ENCODE assay signal across 9 cellular contexts in the genomic region with DNA sequence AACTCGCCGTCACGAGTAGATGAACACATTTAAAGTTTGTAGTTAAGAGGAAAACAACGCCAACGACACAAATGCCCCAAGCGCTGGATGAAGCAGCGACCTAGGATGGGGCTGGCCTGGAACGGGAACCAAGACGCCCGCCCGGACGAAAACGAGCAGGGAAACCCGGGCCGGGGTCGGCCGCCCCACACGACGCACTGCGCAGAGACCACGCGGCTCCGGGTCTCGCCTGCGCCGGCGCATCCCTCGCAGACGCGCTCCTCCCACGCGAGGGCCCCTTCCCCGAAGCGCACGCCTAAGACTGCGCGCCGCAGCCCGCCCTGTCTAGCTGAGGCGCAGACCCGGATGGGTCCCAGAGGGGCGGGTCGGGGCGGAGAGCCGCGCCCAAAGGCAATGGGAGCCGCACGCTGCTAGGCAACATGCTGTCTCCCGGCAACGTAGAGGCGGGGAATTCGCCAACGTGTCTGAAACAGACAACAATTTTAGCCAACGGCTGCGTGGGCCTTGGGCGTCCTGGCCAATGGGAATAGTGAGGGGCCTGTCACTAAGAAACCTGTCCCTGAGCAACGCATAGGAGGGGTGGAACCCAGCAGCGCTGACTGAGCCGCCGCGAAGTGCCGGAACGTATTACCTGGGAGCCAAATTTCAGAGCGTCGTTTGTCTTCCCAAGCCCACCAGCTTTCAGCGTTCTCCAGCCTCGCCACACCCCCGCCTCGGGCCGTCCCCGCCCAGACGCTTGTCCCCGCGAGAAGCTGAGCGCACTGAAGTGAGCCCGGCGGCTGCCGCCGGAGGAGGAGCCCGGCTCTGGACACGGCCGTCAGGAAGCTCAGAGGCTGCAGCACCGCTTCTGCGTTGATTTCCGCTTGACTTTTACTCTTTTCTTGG. TPM values are rescaled to one million over a fixed set of nuclear protein-coding genes. Genes with fewer than 3 reads are reported as not detected.
A peak's percentile ranks its signal among the peaks of the same experiment; 100 is the strongest.
DNase-seq lines count a peak whose midpoint lies in the region; ATAC-seq and TF ChIP-seq lines count a peak whose summit lies in the region.
"Had no signal": no experiment of that assay in that cellular context is flagged by ENCODE, and none has a peak within 500 bp of the region (broad histone marks: within the 10 kb centered on the region; RNA-seq: fewer than 3 reads in every experiment).

No MANE protein-coding gene starts in this region.

- H4K8ac ChIP-seq in neuronal stem cell (ENCODE audit: low read depth, low read length): no peak overlapping the region

- no peak overlapping the region for H3K4ac ChIP-seq in neuronal stem cell (ENCODE audit: low read length)

- peak overlapping the region; percentile 93 for H3K23ac ChIP-seq in neuronal stem cell (ENCODE audit: low read depth, low read length, poor library complexity)

- H3K79me1 ChIP-seq in neuronal stem cell (ENCODE audit: low read depth, low read length): no peaks in the 10 kb centered on the region

- peak; percentile 47 to 61 for TF ChIP-seq POLR2A in gastroesophageal sphincter (IDR thresholded peaks at IDR 0.05)

- H3K36me3 ChIP-seq in SJCRH30 (no peaks in the 10 kb centered on the region), gastroesophageal sphincter (no peaks in the 10 kb centered on the region), neuronal stem cell (replicated peaks in 1 of 2; ENCODE audit: control insufficient read depth in 2 of 2, insufficient read depth in 2 of 2, low read length in 2 of 2) (no peaks in the 10 kb centered on the region), stomach smooth muscle (ENCODE audit: control insufficient read depth in 2 of 2, insufficient read depth in 2 of 2, low read length in 2 of 2) (no peaks in the 10 kb centered on the region)

- H2BK120ac ChIP-seq in neuronal stem cell (ENCODE audit: low read depth, low read length): no peak overlapping the region

- peak overlapping the region; percentile 93 for H3K4me2 ChIP-seq in neuronal stem cell (ENCODE audit: insufficient read depth, low read length, poor library complexity, severe bottlenecking)

- no peak for TF ChIP-seq EP300 in gastroesophageal sphincter (IDR thresholded peaks at IDR 0.05)

- no peak overlapping the region for H3K14ac ChIP-seq in neuronal stem cell (ENCODE audit: low read length)

- peaks cover 22% of the 10 kb centered on the region for H3K36me3 Mint-ChIP-seq in activated naive CD4-positive, alpha-beta T cell treated with anti-CD3 and anti-CD28 coated beads, Interleukin-2, amount 10 ng/mL, durations not matched to agents 7 days and 5 days

- no peak overlapping the region for H4K91ac ChIP-seq in neuronal stem cell (ENCODE audit: low read depth, low read length, poor library complexity)

- no peaks in the 10 kb centered on the region; the same call in 1 of the 2 replicates for H3K9me3 ChIP-seq in SJCRH30 (replicated peaks)
- H3K9me3 ChIP-seq in gastroesophageal sphincter: peaks cover 0 to 18% (median 0%) of the 10 kb centered on the region in 3 donors
- peaks cover 4 to 29% of the 10 kb centered on the region in 2 donors for H3K9me3 ChIP-seq in neuronal stem cell (replicated peaks in 1 of 2; ENCODE audit: control insufficient read depth in 2 of 2, insufficient read depth in 1 of 2, low read depth in 1 of 2, low read length in 2 of 2)
- no peaks in the 10 kb centered on the region for H3K9me3 ChIP-seq in stomach smooth muscle (ENCODE audit: control insufficient read depth in 2 of 2, low read length in 2 of 2)

- ATAC-seq in GM19372 (IDR thresholded peaks at IDR 0.05; ENCODE audit: low read depth, unreplicated experiment) (peak; percentile 91), HG03558 (IDR thresholded peaks at IDR 0.05; ENCODE audit: extremely low read depth, unreplicated experiment) (peak; percentile 74), gastroesophageal sphincter (peak; percentile 96)
- ATAC-seq: Panc1 had no signal

- H3K27ac ChIP-seq in SJCRH30 (no peak overlapping the region), gastroesophageal sphincter (peak overlapping the region; percentile 78 to 90 (median 86)), neuronal stem cell (replicated peaks; ENCODE audit: low read length) (peak overlapping the region; percentile 83), stomach smooth muscle (ENCODE audit: low read length) (peak overlapping the region; percentile 60)

- H2AK5ac ChIP-seq in neuronal stem cell (ENCODE audit: low read depth, low read length): no peak overlapping the region

- peaks cover 23% of the 10 kb centered on the region for H3K9me3 Mint-ChIP-seq in activated naive CD4-positive, alpha-beta T cell treated with anti-CD3 and anti-CD28 coated beads, Interleukin-2, amount 10 ng/mL, durations not matched to agents 7 days and 5 days

- H3K4me3 ChIP-seq in SJCRH30 (no peak overlapping the region), gastroesophageal sphincter (peak overlapping the region; percentile 30 to 73), neuronal stem cell (ENCODE audit: low read length in 2 of 2) (peak overlapping the region; percentile 66 to 85), stomach smooth muscle (ENCODE audit: low read length in 2 of 2) (peak overlapping the region; percentile 76 to 85)

- CTCF ChIA-PET in activated naive CD4-positive, alpha-beta T cell treated with anti-CD3 and anti-CD28 coated beads, Interleukin-2, amount 10 ng/mL, durations not matched to agents 7 days and 5 days (lab: Charles Lee): no interaction called here

- no peak overlapping the region for H2BK15ac ChIP-seq in neuronal stem cell (ENCODE audit: low read length)

- H3K4me3 Mint-ChIP-seq in activated naive CD4-positive, alpha-beta T cell treated with anti-CD3 and anti-CD28 coated beads, Interleukin-2, amount 10 ng/mL, durations not matched to agents 7 days and 5 days: peak overlapping the region; percentile 87

- peak overlapping the region; percentile 94 for H3K9ac ChIP-seq in neuronal stem cell (ENCODE audit: low read depth, low read length, poor library complexity)
- peak overlapping the region; percentile 81 to 85 for H3K9ac ChIP-seq in stomach smooth muscle (ENCODE audit: low read length in 2 of 2)

- peak overlapping the region; percentile 58 for H2BK12ac ChIP-seq in neuronal stem cell (ENCODE audit: low read length)

- H3K4me1 ChIP-seq in SJCRH30: no peaks in the 10 kb centered on the region
- peaks cover 0 to 31% (median 0%) of the 10 kb centered on the region in 3 donors for H3K4me1 ChIP-seq in gastroesophageal sphincter
- peaks cover 0 to 3% of the 10 kb centered on the region in 2 donors for H3K4me1 ChIP-seq in neuronal stem cell (ENCODE audit: control insufficient read depth in 2 of 2, insufficient read depth in 1 of 2, low read depth in 1 of 2, low read length in 2 of 2)
- H3K4me1 ChIP-seq in stomach smooth muscle (ENCODE audit: control insufficient read depth, insufficient read depth, low read length): peaks cover 13% of the 10 kb centered on the region

- peaks cover 31% of the 10 kb centered on the region for H3K27me3 Mint-ChIP-seq in activated naive CD4-positive, alpha-beta T cell treated with anti-CD3 and anti-CD28 coated beads, Interleukin-2, amount 10 ng/mL, durations not matched to agents 7 days and 5 days

- peak in 1 of 4 experiments; percentile 5 for TF ChIP-seq CTCF in gastroesophageal sphincter (IDR thresholded peaks at IDR 0.05)

- H2AFZ ChIP-seq in neuronal stem cell (ENCODE audit: low read length): peak overlapping the region; percentile 95

- peak overlapping the region; percentile 98 for H3K27ac Mint-ChIP-seq in activated naive CD4-positive, alpha-beta T cell treated with anti-CD3 and anti-CD28 coated beads, Interleukin-2, amount 10 ng/mL, durations not matched to agents 7 days and 5 days

- peaks cover 25% of the 10 kb centered on the region for H3K4me1 Mint-ChIP-seq in activated naive CD4-positive, alpha-beta T cell treated with anti-CD3 and anti-CD28 coated beads, Interleukin-2, amount 10 ng/mL, durations not matched to agents 7 days and 5 days

- WGBS in gastroesophageal sphincter (ENCODE audit: low coverage in 1 of 2), 2 donors: 0% methylated on average over 11 to 32 of the region's 85 CpGs
- WGBS in neuronal stem cell (ENCODE audit: extremely low coverage in 2 of 2, insufficient read length in 2 of 2, insufficient replicate concordance in 1 of 2), 2 donors: no CpG with 5 or more reads among the region's 85 CpGs

- H3K18ac ChIP-seq in neuronal stem cell (ENCODE audit: low read length): peak overlapping the region; percentile 97

- no peaks in the 10 kb centered on the region for H3K27me3 ChIP-seq in SJCRH30
- no peaks in the 10 kb centered on the region for H3K27me3 ChIP-seq in gastroesophageal sphincter
- peaks cover 0 to 5% (median 2%) of the 10 kb centered on the region in 3 experiments for H3K27me3 ChIP-seq in neuronal stem cell (ENCODE audit: control insufficient read depth in 3 of 3, insufficient read depth in 3 of 3, low read depth in 1 of 3, low read length in 3 of 3)
- H3K27me3 ChIP-seq in stomach smooth muscle (ENCODE audit: control insufficient read depth in 1 of 2, insufficient read depth in 2 of 2, low read length in 2 of 2): no peaks in the 10 kb centered on the region

- peak overlapping the region; percentile 75 for H2BK5ac ChIP-seq in neuronal stem cell (ENCODE audit: low read length)

- DNase-seq in C1 segment of cervical spinal cord (lab: John Stamatoyannopoulos, UW): peak; percentile 24 to 94 (median 85)
- DNase-seq in SJCRH30: peak; percentile 12 to 18
- DNase-seq in activated naive CD4-positive, alpha-beta T cell treated with anti-CD3 and anti-CD28 coated beads, Interleukin-2, amount 10 ng/mL, durations not matched to agents 7 days and 5 days: peak; percentile 99
- peak; percentile 97 for DNase-seq in neuronal stem cell (ENCODE audit: low spot score)

RNA-seq across cellular contexts. Expression of gene CHFR, which starts 21.0 kb away (rescaled TPM):
- 8.2 and 8.5 TPM in 2 replicates for total RNA-seq in SJCRH30 (2014; rRNA removed; shearing (Covaris generic))
- 10 to 100 TPM; 30.8 to 42.1 (median 36.8) TPM for total RNA-seq in gastroesophageal sphincter
- polyA plus RNA-seq in neuronal stem cell (2013, experiment 1 of 2): 18.4 TPM
- polyA plus RNA-seq in neuronal stem cell (2013, experiment 2 of 2): 18.0 TPM

RNA-seq across cellular contexts. Expression of gene ZNF605, which starts 47.7 kb away (rescaled TPM):
- total RNA-seq in SJCRH30 (2014; rRNA removed; shearing (Covaris generic)): 5.7 and 7.6 TPM in 2 replicates
- 10 to 100 TPM in 1 of 4 donors, 1 to 10 TPM in 3; 2.9 to 11.8 (median 6.3) TPM for total RNA-seq in gastroesophageal sphincter
- 10.4 TPM for polyA plus RNA-seq in neuronal stem cell (2013, experiment 1 of 2)
- polyA plus RNA-seq in neuronal stem cell (2013, experiment 2 of 2): 9.8 TPM

Comparison
In these comparisons a context has a peak if more than half of its experiments do, and no peak if none do; other contexts are left out.
1. DNase-seq: peak in every context shown above with its lines; median percentile 99 in activated naive CD4-positive, alpha-beta T cell treated with anti-CD3 and anti-CD28 coated beads, Interleukin-2, amount 10 ng/mL, durations not matched to agents 7 days and 5 days; 97 in neuronal stem cell; 85 in C1 segment of cervical spinal cord; 15 in SJCRH30.